ENCODE assay signal across 10 cellular contexts in genomic region chr1:154860154-154860870, GRCh38. TPM values are rescaled to one million over a fixed set of nuclear protein-coding genes. Genes with fewer than 3 reads are reported as not detected.
DNase-seq lines count a peak whose midpoint lies in the region; ATAC-seq and TF ChIP-seq lines count a peak whose summit lies in the region.
"Had no signal": no experiment of that assay in that cellular context is flagged by ENCODE, and none has a peak within 500 bp of the region (broad histone marks: within the 10 kb centered on the region; RNA-seq: fewer than 3 reads in every experiment).

No MANE protein-coding gene starts in this region.

- H3K27ac Mint-ChIP-seq in MCF 10A (ENCODE audit: low read depth, unreplicated experiment) = peak overlapping the region; percentile 13
- peak overlapping the region; percentile 65 to 87 for H3K27ac Mint-ChIP-seq in stimulated activated naive CD8-positive, alpha-beta T cell treated with anti-CD3 and anti-CD28 coated beads, Interleukin-15, amount 100 ng/mL, for 72 hours

- POLR2A ChIA-PET in MCF 10A (lab: Yijun Ruan, JAX) = interaction anchor here (0.7 to 1.7 kb wide), 4 partner anchors 9 to 225 kb away, joined by 3 to 5 read pairs (median 4); no protein-coding TSS in a partner anchor

- H3K4me1 ChIP-seq in breast epithelium (no peaks in the 10 kb centered on the region), SJCRH30 (peaks cover 69% of the 10 kb centered on the region)

- no peaks in the 10 kb centered on the region for H3K9me3 ChIP-seq in breast epithelium
- no peaks in the 10 kb centered on the region for H3K9me3 ChIP-seq in SJCRH30 (replicated peaks)
- H3K9me3 ChIP-seq: thoracic aorta had no signal

- H3K27me3 Mint-ChIP-seq in MCF 10A (ENCODE audit: insufficient read depth, unreplicated experiment) = peaks cover 22% of the 10 kb centered on the region
- peaks cover 42% of the 10 kb centered on the region for H3K27me3 Mint-ChIP-seq in stimulated activated naive CD8-positive, alpha-beta T cell treated with anti-CD3 and anti-CD28 coated beads, Interleukin-15, amount 100 ng/mL, for 72 hours

- no peak for TF ChIP-seq CTCF in MCF 10A (IDR thresholded peaks at IDR 0.05; ENCODE audit: unreplicated experiment)
- TF ChIP-seq CTCF in breast epithelium (IDR thresholded peaks at IDR 0.05) = no peak

- no peak overlapping the region for H3K27ac ChIP-seq in breast epithelium
- peak overlapping the region; percentile 53 for H3K27ac ChIP-seq in SJCRH30
- H3K27ac ChIP-seq: C4-2B, thoracic aorta had no signal

- no peak overlapping the region for H3K4me3 Mint-ChIP-seq in MCF 10A (ENCODE audit: unreplicated experiment)
- peak overlapping the region; percentile 56 to 59 for H3K4me3 Mint-ChIP-seq in stimulated activated naive CD8-positive, alpha-beta T cell treated with anti-CD3 and anti-CD28 coated beads, Interleukin-15, amount 100 ng/mL, for 72 hours

- H3K27me3 ChIP-seq in breast epithelium (peaks cover 0 to 3% of the 10 kb centered on the region in 2 donors), SJCRH30 (no peaks in the 10 kb centered on the region)

- CTCF ChIA-PET in MCF 10A (lab: Yijun Ruan, JAX) = interaction anchor here (0.6 to 1.7 kb wide), 8 partner anchors 13 to 300 kb away, joined by 3 to 9 read pairs (median 3); no protein-coding TSS in a partner anchor

- no TSS peak for BruUV-seq in MCF 10A (replicated peaks; lab: Mats Ljungman, UMichigan)

- H3K4me3 ChIP-seq in breast epithelium = no peak overlapping the region
- H3K4me3 ChIP-seq in SJCRH30 = no peak overlapping the region
- H3K4me3 ChIP-seq: thoracic aorta had no signal

- H3K36me3 Mint-ChIP-seq in MCF 10A (ENCODE audit: insufficient read depth, unreplicated experiment) = no peaks in the 10 kb centered on the region

- H3K36me3 ChIP-seq in breast epithelium = no peaks in the 10 kb centered on the region
- H3K36me3 ChIP-seq in SJCRH30 = peaks cover 3% of the 10 kb centered on the region; the same call in 1 of the 2 replicates
- H3K36me3 ChIP-seq: thoracic aorta had no signal

- no peak for TF ChIP-seq POLR2A in breast epithelium (IDR thresholded peaks at IDR 0.05)

- intact Hi-C loops in MCF 10A (cut with micrococcal nuclease) = no loop called here
- intact Hi-C loops in breast epithelium (cut with DNase I; ENCODE audit: low total_unique reads) = no loop called here

- no peaks in the 10 kb centered on the region for H3K9me3 Mint-ChIP-seq in MCF 10A (ENCODE audit: unreplicated experiment)
- H3K9me3 Mint-ChIP-seq in stimulated activated naive CD8-positive, alpha-beta T cell treated with anti-CD3 and anti-CD28 coated beads, Interleukin-15, amount 100 ng/mL, for 72 hours = no peaks in the 10 kb centered on the region

- peak; percentile 47 for ATAC-seq in HG02973 (IDR thresholded peaks at IDR 0.05; ENCODE audit: unreplicated experiment)
- ATAC-seq in stimulated activated naive CD8-positive, alpha-beta T cell treated with anti-CD3 and anti-CD28 coated beads, Interleukin-15, amount 100 ng/mL, for 72 hours = no peak

- peaks cover 14% of the 10 kb centered on the region for H3K4me1 Mint-ChIP-seq in MCF 10A (ENCODE audit: insufficient read depth, unreplicated experiment)
- H3K4me1 Mint-ChIP-seq in stimulated activated naive CD8-positive, alpha-beta T cell treated with anti-CD3 and anti-CD28 coated beads, Interleukin-15, amount 100 ng/mL, for 72 hours = peaks cover 38% of the 10 kb centered on the region

- no peak for DNase-seq in MCF 10A (ENCODE audit: unreplicated experiment)
- no peak for DNase-seq in breast epithelium (ENCODE audit: low spot score in 2 of 2)
- DNase-seq in SJCRH30 = peak; percentile 58 to 67
- peak in 1 of 2 donors; percentile 21 for DNase-seq in stimulated activated naive CD8-positive, alpha-beta T cell treated with anti-CD3 and anti-CD28 coated beads, Interleukin-15, amount 100 ng/mL, for 72 hours
- DNase-seq in middle frontal gyrus (ENCODE audit: extremely low spot score, low spot score) = no peak
- DNase-seq in LoVo (ENCODE audit: low spot score) = no peak
- DNase-seq in DMS53 (lab: John Stamatoyannopoulos, UW) = no peak

RNA-seq across cellular contexts. Expression of gene KCNN3, which starts 9.8 kb away (rescaled TPM):
- 0.07 TPM in 1 of 2 replicates, not detected in the other for total RNA-seq in MCF 10A (2022)
- 1 to 10 TPM in 2 of 3 donors, under 1 TPM in 1; 0.96 to 1.6 (median 1.0) TPM for total RNA-seq in breast epithelium
- 27.7 and 29.3 TPM in 2 replicates for total RNA-seq in SJCRH30 (2014; rRNA removed; shearing (Covaris generic))

Comparison
In these comparisons a context has a peak if more than half of its experiments do, and no peak if none do; other contexts are left out.
1. DNase-seq: peak in SJCRH30 (2 of 2); none in MCF 10A (single experiment), breast epithelium (0 of 2), middle frontal gyrus (single experiment), LoVo (single experiment) and DMS53 (single experiment).
2. RNA of gene KCNN3, which starts 9.8 kb away (total RNA-seq): 27.7 to 29.3 TPM in SJCRH30; 0.96 to 1.6 TPM in breast epithelium and 0.07 TPM in MCF 10A; every median in the first group is over 10 times any median in the second.